Comparison of ENCODE assay signal across 16 cellular contexts in the genomic region with DNA sequence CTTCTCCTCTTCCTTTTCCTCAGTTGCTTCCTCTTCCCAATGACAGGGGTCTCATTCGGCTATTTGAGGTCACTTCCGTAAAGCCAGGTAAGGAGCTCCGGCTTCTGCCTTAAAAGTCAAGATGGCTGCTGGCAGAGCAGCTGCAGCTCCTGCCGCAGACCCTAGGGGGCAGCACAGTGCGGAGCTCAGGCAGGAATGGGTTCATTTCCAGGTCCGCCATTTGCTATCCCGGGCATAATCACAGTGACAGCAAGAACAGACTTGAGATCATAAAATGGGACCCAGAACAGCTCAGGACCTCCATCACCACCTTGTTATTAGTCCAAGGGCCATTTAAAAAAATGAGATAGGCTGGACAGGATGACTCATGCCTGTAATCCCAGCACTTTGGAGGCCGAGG.
DNase-seq lines count a peak whose midpoint lies in the region; ATAC-seq, FAIRE-seq and TF ChIP-seq lines count a peak whose summit lies in the region.
"Had no signal": no experiment of that assay in that cellular context is flagged by ENCODE, and none has a peak within 500 bp of the region (broad histone marks: within the 10 kb centered on the region; RNA-seq: fewer than 3 reads in every experiment).

No MANE protein-coding gene starts in this region.

- H4K20me1 ChIP-seq in HepG2 (ENCODE audit: insufficient read depth, low read length), result no peaks in the 10 kb centered on the region

- no peaks in the 10 kb centered on the region for H3K4me1 ChIP-seq in HepG2 (ENCODE audit: insufficient read depth, low read length)
- H3K4me1 ChIP-seq in right lobe of liver, result no peaks in the 10 kb centered on the region
- H3K4me1 ChIP-seq in endodermal cell (ENCODE audit: control insufficient read depth, insufficient read depth, low read length), result no peaks in the 10 kb centered on the region
- H3K4me1 ChIP-seq: upper lobe of left lung had no signal

- H3K9me3 ChIP-seq in HepG2 (ENCODE audit: low read length), result no peaks in the 10 kb centered on the region; the same call in 1 of the 2 replicates
- no peaks in the 10 kb centered on the region for H3K9me3 ChIP-seq in right lobe of liver
- no peaks in the 10 kb centered on the region for H3K9me3 ChIP-seq in endodermal cell (ENCODE audit: control insufficient read depth, low read length)
- H3K9me3 ChIP-seq: upper lobe of left lung had no signal

- H3K4me3 ChIP-seq in HepG2 (replicated peaks in 1 of 3; ENCODE audit: insufficient read depth in 1 of 3, low read depth in 2 of 3, low read length in 3 of 3) (no peak overlapping the region), right lobe of liver (no peak overlapping the region), NB4 (ENCODE audit: low read depth, low read length) (no peak overlapping the region), endodermal cell (ENCODE audit: low read length) (no peak overlapping the region)
- H3K4me3 ChIP-seq: upper lobe of left lung had no signal

- POLR2A ChIA-PET in HepG2 (lab: Yijun Ruan, JAX), result no interaction called here

- no peak for TF ChIP-seq RAD21 in HepG2 (CRISPR knock-in tag; IDR thresholded peaks at IDR 0.05)

- no peak overlapping the region for H3K27ac ChIP-seq in HepG2 (ENCODE audit: extremely low read length, insufficient read depth, low read length)
- no peak overlapping the region for H3K27ac ChIP-seq in right lobe of liver
- no peak overlapping the region for H3K27ac ChIP-seq in endodermal cell (ENCODE audit: low read depth, low read length)
- H3K27ac ChIP-seq: upper lobe of left lung had no signal

- DNase-seq in HepG2 (ENCODE audit: low spot score) (no peak), right lobe of liver (no peak), NB4 (ENCODE audit: low read depth) (no peak), endodermal cell (peak; percentile 71), GF-D8 (lab: John Stamatoyannopoulos, UW) (no peak), NCI-H226 (no peak)
- DNase-seq in activated CD4-positive, alpha-beta T cell treated with anti-CD3 and anti-CD28 coated beads, Interleukin-2, amount 10 ng/mL, durations not matched to agents 24 days and 14 days, result no peak
- DNase-seq: activated CD4-positive, alpha-beta T cell treated with anti-CD3 and anti-CD28 coated beads, Interleukin-2, amount 50 U/mL, for 4 hours; activated T-cell treated with anti-CD3 and anti-CD28 coated beads, Interleukin-2, amount 50 U/mL, for 48 hours; effector memory CD4-positive, alpha-beta T cell; GOT3; NCI-H2171 treated with DMSO at 0.1 percent for 48 hours; posterior cingulate gyrus; stimulated activated naive CD4-positive, alpha-beta T cell; upper lobe of left lung had no signal

- no peak overlapping the region for H2AFZ ChIP-seq in HepG2 (ENCODE audit: low read length)

- TF ChIP-seq POLR2A in HepG2 (IDR thresholded peaks at IDR 0.05; ENCODE audit: insufficient read depth in 1 of 2, low read depth in 2 of 2, low read length in 2 of 2) (no peak), right lobe of liver (IDR thresholded peaks at IDR 0.05) (no peak), NB4 (IDR thresholded peaks at IDR 0.05; ENCODE audit: extremely low read depth, insufficient read length) (no peak)

- no peaks in the 10 kb centered on the region for H3K9me3 Mint-ChIP-seq in endodermal cell
- peaks cover 12% of the 10 kb centered on the region for H3K9me3 Mint-ChIP-seq in activated CD4-positive, alpha-beta T cell treated with anti-CD3 and anti-CD28 coated beads, Interleukin-2, amount 10 ng/mL, durations not matched to agents 24 days and 14 days

- H3K79me2 ChIP-seq in HepG2 (ENCODE audit: insufficient read depth, low read length), result no peaks in the 10 kb centered on the region

- TF ChIP-seq EP300 in HepG2 (IDR thresholded peaks at IDR 0.05; ENCODE audit: low read depth in 2 of 2, low read length in 2 of 2) (no peak), HepG2 (CRISPR knock-in tag; IDR thresholded peaks at IDR 0.05; ENCODE audit: borderline replicate concordance) (no peak)

- ATAC-seq in HepG2 (no peak), right lobe of liver (no peak), GM21360 (IDR thresholded peaks at IDR 0.05; ENCODE audit: unreplicated experiment) (no peak)

- in situ Hi-C loops in HepG2 (cut with HindIII; ENCODE audit: extremely low pct_ligation_motif_present, low pct_unique_long_range_greater_than_20kb), result no loop called here

- no peak overlapping the region for H3K4me3 Mint-ChIP-seq in endodermal cell
- no peak overlapping the region for H3K4me3 Mint-ChIP-seq in activated CD4-positive, alpha-beta T cell treated with anti-CD3 and anti-CD28 coated beads, Interleukin-2, amount 10 ng/mL, durations not matched to agents 24 days and 14 days

- H3K27ac Mint-ChIP-seq in endodermal cell, result no peak overlapping the region
- no peak overlapping the region for H3K27ac Mint-ChIP-seq in activated CD4-positive, alpha-beta T cell treated with anti-CD3 and anti-CD28 coated beads, Interleukin-2, amount 10 ng/mL, durations not matched to agents 24 days and 14 days

- no peak overlapping the region for H3K4me2 ChIP-seq in HepG2 (ENCODE audit: low read depth, low read length)

- H3K36me3 ChIP-seq in HepG2 (replicated peaks in 1 of 2; ENCODE audit: control insufficient read depth in 1 of 2, insufficient read depth in 2 of 2, low read length in 2 of 2), result no peaks in the 10 kb centered on the region
- no peaks in the 10 kb centered on the region for H3K36me3 ChIP-seq in right lobe of liver
- H3K36me3 ChIP-seq in endodermal cell (ENCODE audit: control insufficient read depth, insufficient read depth, low read length), result no peaks in the 10 kb centered on the region
- H3K36me3 ChIP-seq: upper lobe of left lung had no signal

- WGBS in HepG2 (ENCODE audit: low lambda C conversion rate), result 45% methylated on average over 8 of the region's 8 CpGs
- WGBS in right lobe of liver (ENCODE audit: insufficient coverage, low coverage, low lambda C conversion rate, missing lambda C conversion rate), result 59% methylated on average over 3 of the region's 8 CpGs
- 83 to 89% methylated on average over 2 to 8 of the region's 8 CpGs for WGBS in endodermal cell (ENCODE audit: insufficient coverage in 1 of 2, insufficient read length in 1 of 2), 2 experiments

- no peaks in the 10 kb centered on the region for H3K4me1 Mint-ChIP-seq in endodermal cell
- no peaks in the 10 kb centered on the region for H3K4me1 Mint-ChIP-seq in activated CD4-positive, alpha-beta T cell treated with anti-CD3 and anti-CD28 coated beads, Interleukin-2, amount 10 ng/mL, durations not matched to agents 24 days and 14 days

- no peaks in the 10 kb centered on the region for H3K27me3 Mint-ChIP-seq in endodermal cell (ENCODE audit: insufficient read depth)
- no peaks in the 10 kb centered on the region for H3K27me3 Mint-ChIP-seq in activated CD4-positive, alpha-beta T cell treated with anti-CD3 and anti-CD28 coated beads, Interleukin-2, amount 10 ng/mL, durations not matched to agents 24 days and 14 days

- CTCF ChIA-PET in HepG2 (lab: Yijun Ruan, JAX; ENCODE audit: low intra/inter-chr PET ratio, low total read pairs), result no interaction called here

- H3K27me3 ChIP-seq in HepG2 (ENCODE audit: control insufficient read depth in 1 of 2, insufficient read depth in 2 of 2, low read length in 2 of 2) (no peaks in the 10 kb centered on the region), right lobe of liver (no peaks in the 10 kb centered on the region), endodermal cell (ENCODE audit: control insufficient read depth, insufficient read depth, low read length, poor library complexity, severe bottlenecking) (no peaks in the 10 kb centered on the region)
- H3K27me3 ChIP-seq: upper lobe of left lung had no signal

- intact Hi-C loops in HepG2 (cut with micrococcal nuclease; ENCODE audit: unreplicated experiment), result no loop called here
- intact Hi-C loops in right lobe of liver (cut with DNase I), result no loop called here
- intact Hi-C loops in activated CD4-positive, alpha-beta T cell treated with anti-CD3 and anti-CD28 coated beads, Interleukin-2, amount 10 ng/mL, durations not matched to agents 24 days and 14 days (cut with micrococcal nuclease), result no loop called here

- H3K9ac ChIP-seq in HepG2 (ENCODE audit: insufficient read depth, low read depth, low read length), result no peak overlapping the region
- no peak overlapping the region for H3K9ac ChIP-seq in endodermal cell (ENCODE audit: extremely low read depth, low read length, poor library complexity, severe bottlenecking)

- no TSS peak for BruUV-seq in HepG2 (replicated peaks; lab: Mats Ljungman, UMichigan)

- TF ChIP-seq CTCF in HepG2 (CRISPR knock-in tag; IDR thresholded peaks at IDR 0.05), result peak; percentile 22; the same call in 1 of the 2 replicates
- TF ChIP-seq CTCF in right lobe of liver (IDR thresholded peaks at IDR 0.05), result no peak
- TF ChIP-seq CTCF in NB4 (IDR thresholded peaks at IDR 0.05; ENCODE audit: low read depth, low read length), result peak; percentile 47
- peak; percentile 65 for TF ChIP-seq CTCF in endodermal cell (conservative IDR thresholded peaks at IDR 0.05)

- no peaks in the 10 kb centered on the region for H3K36me3 Mint-ChIP-seq in endodermal cell (ENCODE audit: low read depth)
- H3K36me3 Mint-ChIP-seq in activated CD4-positive, alpha-beta T cell treated with anti-CD3 and anti-CD28 coated beads, Interleukin-2, amount 10 ng/mL, durations not matched to agents 24 days and 14 days (ENCODE audit: low read depth), result no peaks in the 10 kb centered on the region

- no peak for FAIRE-seq in HepG2 (lab: Jason Lieb, UNC)

TF ChIP-seq in HepG2, 621 proteins besides CTCF, POLR2A, EP300 and RAD21 (continues in another document):
- TF ChIP-seq ZSCAN20 (CRISPR knock-in tag; IDR thresholded peaks at IDR 0.05; ENCODE audit: borderline replicate concordance) (no peak), ZNF430 (CRISPR knock-in tag; IDR thresholded peaks at IDR 0.05) (no peak), ZMAT3 (CRISPR knock-in tag; conservative IDR thresholded peaks at IDR 0.05) (no peak), ETV6 (CRISPR knock-in tag; conservative IDR thresholded peaks at IDR 0.05) (no peak)
- TF ChIP-seq, protein P1, sequence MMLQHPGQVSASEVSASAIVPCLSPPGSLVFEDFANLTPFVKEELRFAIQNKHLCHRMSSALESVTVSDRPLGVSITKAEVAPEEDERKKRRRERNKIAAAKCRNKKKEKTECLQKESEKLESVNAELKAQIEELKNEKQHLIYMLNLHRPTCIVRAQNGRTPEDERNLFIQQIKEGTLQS (CRISPR knock-in tag; IDR thresholded peaks at IDR 0.05), result no peak
- TF ChIP-seq, protein P2, sequence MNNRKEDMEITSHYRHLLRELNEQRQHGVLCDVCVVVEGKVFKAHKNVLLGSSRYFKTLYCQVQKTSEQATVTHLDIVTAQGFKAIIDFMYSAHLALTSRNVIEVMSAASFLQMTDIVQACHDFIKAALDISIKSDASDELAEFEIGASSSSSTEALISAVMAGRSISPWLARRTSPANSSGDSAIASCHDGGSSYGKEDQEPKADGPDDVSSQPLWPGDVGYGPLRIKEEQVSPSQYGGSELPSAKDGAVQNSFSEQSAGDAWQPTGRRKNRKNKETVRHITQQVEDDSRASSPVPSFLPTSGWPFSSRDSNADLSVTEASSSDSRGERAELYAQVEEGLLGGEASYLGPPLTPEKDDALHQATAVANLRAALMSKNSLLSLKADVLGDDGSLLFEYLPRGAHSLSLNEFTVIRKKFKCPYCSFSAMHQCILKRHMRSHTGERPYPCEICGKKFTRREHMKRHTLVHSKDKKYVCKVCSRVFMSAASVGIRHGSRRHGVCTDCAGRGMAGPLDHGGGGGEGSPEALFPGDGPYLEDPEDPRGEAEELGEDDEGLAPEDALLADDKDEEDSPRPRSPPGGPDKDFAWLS (CRISPR knock-in tag; IDR thresholded peaks at IDR 0.05; ENCODE audit: borderline replicate concordance), result no peak

Comparison
In these comparisons a context has a peak if more than half of its experiments do, and no peak if none do; other contexts are left out.
1. CTCF ChIP-seq: peak in HepG2 (single experiment), NB4 (single experiment) and endodermal cell (single experiment); none in right lobe of liver (0 of 4).